18 cellular contexts compared by ENCODE assay signal in genomic region chr17:73748521-73748920, GRCh38.
DNase-seq lines count a peak whose midpoint lies in the region; ATAC-seq lines count a peak whose summit lies in the region.
"Had no signal": no experiment of that assay in that cellular context is flagged by ENCODE, and none has a peak within 500 bp of the region (broad histone marks: within the 10 kb centered on the region; RNA-seq: fewer than 3 reads in every experiment).

No MANE protein-coding gene starts in this region.

- no peaks in the 10 kb centered on the region for H3K4me1 Mint-ChIP-seq in activated naive CD8-positive, alpha-beta T cell treated with anti-CD3 and anti-CD28 coated beads, Interleukin-2, amount 50 U/mL, for 24 hours

- H3K27ac Mint-ChIP-seq in activated naive CD8-positive, alpha-beta T cell treated with anti-CD3 and anti-CD28 coated beads, Interleukin-2, amount 50 U/mL, for 24 hours, result no peak overlapping the region
- H3K27ac Mint-ChIP-seq: activated CD8-positive, alpha-beta T cell treated with anti-CD3 and anti-CD28 coated beads, Interleukin-2, amount 10 ng/mL, durations not matched to agents 7 days and 5 days; CD4-positive, alpha-beta T cell; T-helper 17 cell had no signal

- no peaks in the 10 kb centered on the region for H3K9me3 Mint-ChIP-seq in activated naive CD8-positive, alpha-beta T cell treated with anti-CD3 and anti-CD28 coated beads, Interleukin-2, amount 50 U/mL, for 24 hours
- H3K9me3 Mint-ChIP-seq: CD4-positive, alpha-beta T cell; naive thymus-derived CD4-positive, alpha-beta T cell had no signal

- DNase-seq in DMS 273 treated with DMSO at 0.1 percent for 48 hours (lab: John Stamatoyannopoulos, UW), result peak; percentile 66
- peak; percentile 80 for DNase-seq in NCI-H1436 (lab: John Stamatoyannopoulos, UW)
- DNase-seq in NCI-H2196 treated with DMSO at 0.1 percent for 48 hours (lab: John Stamatoyannopoulos, UW; ENCODE audit: unreplicated experiment), result peak; percentile 58
- DNase-seq in SHP77 treated with DMSO at 0.1 percent for 48 hours (lab: John Stamatoyannopoulos, UW), result peak; percentile 52
- DNase-seq in HuH-7 (ENCODE audit: low spot score), result no peak
- no peak for DNase-seq in Kasumi-1 (lab: John Stamatoyannopoulos, UW)
- DNase-seq in activated naive CD8-positive, alpha-beta T cell treated with anti-CD3 and anti-CD28 coated beads, Interleukin-2, amount 50 U/mL, for 24 hours, result no peak
- DNase-seq: ACHN; activated CD8-positive, alpha-beta T cell treated with anti-CD3 and anti-CD28 coated beads, Interleukin-2, amount 10 ng/mL, durations not matched to agents 7 days and 5 days; CD4-positive, alpha-beta T cell; GDM1; IMR-90; naive thymus-derived CD4-positive, alpha-beta T cell; Right ventricle myocardium superior; stimulated activated CD4-positive, alpha-beta T cell treated with anti-CD3 and anti-CD28 coated beads, Interleukin-2, amount 100 ng/mL, for 48 hours; T-helper 17 cell; uterus had no signal

- H3K27me3 Mint-ChIP-seq in activated naive CD8-positive, alpha-beta T cell treated with anti-CD3 and anti-CD28 coated beads, Interleukin-2, amount 50 U/mL, for 24 hours, result no peaks in the 10 kb centered on the region
- H3K27me3 Mint-ChIP-seq: CD4-positive, alpha-beta T cell; naive thymus-derived CD4-positive, alpha-beta T cell had no signal

- no peak for ATAC-seq in GM21737 (IDR thresholded peaks at IDR 0.05; ENCODE audit: unreplicated experiment)
- ATAC-seq in activated naive CD8-positive, alpha-beta T cell treated with anti-CD3 and anti-CD28 coated beads, Interleukin-2, amount 50 U/mL, for 24 hours, result no peak
- ATAC-seq: activated CD8-positive, alpha-beta T cell treated with anti-CD3 and anti-CD28 coated beads, Interleukin-2, amount 10 ng/mL, durations not matched to agents 7 days and 5 days; naive thymus-derived CD4-positive, alpha-beta T cell; T-helper 17 cell had no signal

- H3K4me3 Mint-ChIP-seq in activated naive CD8-positive, alpha-beta T cell treated with anti-CD3 and anti-CD28 coated beads, Interleukin-2, amount 50 U/mL, for 24 hours, result no peak overlapping the region
- H3K4me3 Mint-ChIP-seq: activated CD8-positive, alpha-beta T cell treated with anti-CD3 and anti-CD28 coated beads, Interleukin-2, amount 10 ng/mL, durations not matched to agents 7 days and 5 days; CD4-positive, alpha-beta T cell; naive thymus-derived CD4-positive, alpha-beta T cell; T-helper 17 cell had no signal

- H3K36me3 Mint-ChIP-seq in activated naive CD8-positive, alpha-beta T cell treated with anti-CD3 and anti-CD28 coated beads, Interleukin-2, amount 50 U/mL, for 24 hours (ENCODE audit: low read depth), result no peaks in the 10 kb centered on the region
- H3K36me3 Mint-ChIP-seq: naive thymus-derived CD4-positive, alpha-beta T cell had no signal

Comparison
In these comparisons a context has a peak if more than half of its experiments do, and no peak if none do; other contexts are left out.
1. DNase-seq: peak in DMS 273 treated with DMSO at 0.1 percent for 48 hours (single experiment), NCI-H1436 (single experiment), NCI-H2196 treated with DMSO at 0.1 percent for 48 hours (single experiment) and SHP77 treated with DMSO at 0.1 percent for 48 hours (single experiment); none in HuH-7 (single experiment), Kasumi-1 (0 of 2) and activated naive CD8-positive, alpha-beta T cell treated with anti-CD3 and anti-CD28 coated beads, Interleukin-2, amount 50 U/mL, for 24 hours (single experiment).